22 cellular contexts compared by ENCODE assay signal in the genomic region with DNA sequence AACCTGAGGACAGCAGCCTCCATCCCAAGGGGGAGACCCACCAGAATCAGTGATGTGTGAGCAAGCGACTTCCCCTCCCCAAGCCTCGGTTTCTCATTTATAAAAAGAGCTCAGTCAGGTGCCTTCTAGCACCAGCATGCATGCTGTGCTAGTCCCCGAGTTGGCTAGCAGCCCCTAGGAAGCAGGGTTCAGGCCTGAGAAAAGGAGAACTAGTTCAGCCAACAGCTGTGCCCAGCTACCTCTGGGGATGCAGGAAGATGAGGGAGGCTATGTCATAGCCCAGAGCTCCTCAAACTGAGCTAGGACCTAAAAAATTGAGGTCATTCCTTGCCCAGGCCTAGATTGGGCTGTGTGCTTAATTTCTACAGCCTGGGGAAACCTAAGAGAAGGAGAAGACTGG. TPM values are rescaled to one million over a fixed set of nuclear protein-coding genes. Genes with fewer than 3 reads are reported as not detected.
A peak's percentile ranks its signal among the peaks of the same experiment; 100 is the strongest.
DNase-seq lines count a peak whose midpoint lies in the region; ATAC-seq and TF ChIP-seq lines count a peak whose summit lies in the region.
"Had no signal": no experiment of that assay in that cellular context is flagged by ENCODE, and none has a peak within 500 bp of the region (broad histone marks: within the 10 kb centered on the region; RNA-seq: fewer than 3 reads in every experiment).

No MANE protein-coding gene starts in this region.

- H3K36me3 ChIP-seq in OCI-LY3 (replicated peaks; ENCODE audit: low read depth, low read length) (no peaks in the 10 kb centered on the region), trophoblast cell (ENCODE audit: control insufficient read depth in 1 of 2, insufficient read depth in 2 of 2, low read length in 2 of 2) (no peaks in the 10 kb centered on the region)

- no peak overlapping the region for H2BK120ac ChIP-seq in trophoblast cell (ENCODE audit: insufficient read depth, low read length, poor library complexity)

- no peak overlapping the region for H3K14ac ChIP-seq in trophoblast cell (ENCODE audit: low read length)

- H3K4me1 ChIP-seq in OCI-LY3 (ENCODE audit: low read length) (peaks cover 21% of the 10 kb centered on the region), trophoblast cell (ENCODE audit: control insufficient read depth in 1 of 2, insufficient read depth in 2 of 2, low read length in 2 of 2) (no peaks in the 10 kb centered on the region)
- H3K4me1 ChIP-seq: A549, BE2C, Caco-2 had no signal

- H4K8ac ChIP-seq in trophoblast cell (ENCODE audit: low read depth, low read length) = no peak overlapping the region

- no peaks in the 10 kb centered on the region for H3K27me3 ChIP-seq in OCI-LY3 (ENCODE audit: low read depth, low read length)
- no peaks in the 10 kb centered on the region for H3K27me3 ChIP-seq in trophoblast cell (ENCODE audit: insufficient read depth, low read length)

- H3K27ac ChIP-seq in OCI-LY3 (ENCODE audit: low read length) (peak overlapping the region; percentile 42), coronary artery (no peak overlapping the region), trophoblast cell (ENCODE audit: low read depth, low read length) (no peak overlapping the region)
- H3K27ac ChIP-seq: 22Rv1, A549, C4-2B, GM23248 had no signal

- no peak overlapping the region for H2AFZ ChIP-seq in OCI-LY3 (ENCODE audit: low read depth, low read length)
- no peak overlapping the region for H2AFZ ChIP-seq in trophoblast cell (ENCODE audit: insufficient read depth, low read length, poor library complexity)
- H2AFZ ChIP-seq: GM23248 had no signal

- H2BK5ac ChIP-seq in trophoblast cell (ENCODE audit: low read depth, low read length, poor library complexity) = no peak overlapping the region

- no peak overlapping the region for H3K4me3 ChIP-seq in OCI-LY3 (ENCODE audit: low read length)
- no peak overlapping the region for H3K4me3 ChIP-seq in coronary artery
- no peak overlapping the region for H3K4me3 ChIP-seq in trophoblast cell (ENCODE audit: low read depth, low read length)
- H3K4me3 ChIP-seq: A549, GM23248 had no signal

- TF ChIP-seq CTCF in OCI-LY3 (IDR thresholded peaks at IDR 0.05; ENCODE audit: low read depth, low read length) = no peak
- no peak for TF ChIP-seq CTCF in coronary artery (IDR thresholded peaks at IDR 0.05)

- no peak overlapping the region for H4K12ac ChIP-seq in trophoblast cell (ENCODE audit: low read depth, low read length)

- DNase-seq in activated CD8-positive, alpha-beta memory T cell treated with anti-CD3 and anti-CD28 coated beads, Interleukin-2, amount 50 U/mL, for 48 hours = peak; percentile 33
- no peak for DNase-seq in activated CD8-positive, alpha-beta memory T cell treated with anti-CD3 and anti-CD28 coated beads, Interleukin-2, amount 50 U/mL, for 4 hours
- DNase-seq in coronary artery (ENCODE audit: low spot score) = peak; percentile 50
- DNase-seq in A172 (ENCODE audit: low spot score) = no peak
- DNase-seq in trophoblast cell = no peak
- DNase-seq: ACHN; AML-193; BE2C; Caco-2; CD4-positive, CD25-positive, alpha-beta regulatory T cell; DMS153; DND-41; GM23248; H7; HCEC 1CT had no signal

- H3K18ac ChIP-seq in trophoblast cell (ENCODE audit: low read length) = no peak overlapping the region

- H3K4ac ChIP-seq in trophoblast cell (ENCODE audit: low read depth, low read length) = no peak overlapping the region

- no peak overlapping the region for H2AK5ac ChIP-seq in trophoblast cell (ENCODE audit: low read length)

- no peaks in the 10 kb centered on the region for H4K20me1 ChIP-seq in OCI-LY3 (ENCODE audit: insufficient read depth, low read length)

- no peak for ATAC-seq in GM21515 (IDR thresholded peaks at IDR 0.05; ENCODE audit: unreplicated experiment)
- ATAC-seq: A549; CD8-positive, alpha-beta T cell had no signal

- WGBS in trophoblast cell (ENCODE audit: extremely low coverage, insufficient coverage, insufficient read length) = no CpG with 5 or more reads among the region's 3 CpGs

- no peak overlapping the region for H3K9ac ChIP-seq in OCI-LY3 (ENCODE audit: low read length)
- H3K9ac ChIP-seq in trophoblast cell (ENCODE audit: low read length) = no peak overlapping the region
- H3K9ac ChIP-seq: GM23248 had no signal

- no peaks in the 10 kb centered on the region for H3K79me2 ChIP-seq in OCI-LY3 (ENCODE audit: low read length)
- H3K79me2 ChIP-seq in trophoblast cell (ENCODE audit: control insufficient read depth, insufficient read depth, low read length, poor library complexity) = no peaks in the 10 kb centered on the region

- no peak overlapping the region for H3K23ac ChIP-seq in trophoblast cell (ENCODE audit: low read length)

- H4K91ac ChIP-seq in trophoblast cell (ENCODE audit: low read depth, low read length) = no peak overlapping the region

- H3K79me1 ChIP-seq in trophoblast cell (ENCODE audit: low read length) = no peaks in the 10 kb centered on the region

- no peak overlapping the region for H2BK12ac ChIP-seq in trophoblast cell (ENCODE audit: low read length)

- H3K4me2 ChIP-seq in OCI-LY3 (ENCODE audit: low read length) = peak overlapping the region; percentile 9
- H3K4me2 ChIP-seq in trophoblast cell (ENCODE audit: low read length) = no peak overlapping the region
- H3K4me2 ChIP-seq: A549 had no signal

- H3K9me3 ChIP-seq in OCI-LY3 (ENCODE audit: insufficient read depth, low read length) (no peaks in the 10 kb centered on the region), trophoblast cell (ENCODE audit: insufficient read depth, low read depth, low read length) (no peaks in the 10 kb centered on the region)
- H3K9me3 ChIP-seq: A549, BE2C, Caco-2 had no signal

RNA-seq across cellular contexts. Expression of a gene that starts 13.7 kb away (rescaled TPM):
- total RNA-seq in A172 (2014; rRNA removed; shearing (Covaris generic)) = not detected in 2 replicates
- polyA plus RNA-seq in trophoblast cell (2013) = not detected in 2 replicates
- total RNA-seq: Caco-2; CD4-positive, CD25-positive, alpha-beta regulatory T cell; CD8-positive, alpha-beta T cell; GM23248; H1; H7 had no signal
- polyA plus RNA-seq: A549; CD4-positive, CD25-positive, alpha-beta regulatory T cell; H1 had no signal

Comparison
In these comparisons a context has a peak if more than half of its experiments do, and no peak if none do; other contexts are left out.
1. DNase-seq: peak in activated CD8-positive, alpha-beta memory T cell treated with anti-CD3 and anti-CD28 coated beads, Interleukin-2, amount 50 U/mL, for 48 hours (single experiment) and coronary artery (single experiment); none in activated CD8-positive, alpha-beta memory T cell treated with anti-CD3 and anti-CD28 coated beads, Interleukin-2, amount 50 U/mL, for 4 hours (single experiment), A172 (single experiment) and trophoblast cell (0 of 2).